Comparison of ENCODE assay signal across 13 cellular contexts in the genomic region with DNA sequence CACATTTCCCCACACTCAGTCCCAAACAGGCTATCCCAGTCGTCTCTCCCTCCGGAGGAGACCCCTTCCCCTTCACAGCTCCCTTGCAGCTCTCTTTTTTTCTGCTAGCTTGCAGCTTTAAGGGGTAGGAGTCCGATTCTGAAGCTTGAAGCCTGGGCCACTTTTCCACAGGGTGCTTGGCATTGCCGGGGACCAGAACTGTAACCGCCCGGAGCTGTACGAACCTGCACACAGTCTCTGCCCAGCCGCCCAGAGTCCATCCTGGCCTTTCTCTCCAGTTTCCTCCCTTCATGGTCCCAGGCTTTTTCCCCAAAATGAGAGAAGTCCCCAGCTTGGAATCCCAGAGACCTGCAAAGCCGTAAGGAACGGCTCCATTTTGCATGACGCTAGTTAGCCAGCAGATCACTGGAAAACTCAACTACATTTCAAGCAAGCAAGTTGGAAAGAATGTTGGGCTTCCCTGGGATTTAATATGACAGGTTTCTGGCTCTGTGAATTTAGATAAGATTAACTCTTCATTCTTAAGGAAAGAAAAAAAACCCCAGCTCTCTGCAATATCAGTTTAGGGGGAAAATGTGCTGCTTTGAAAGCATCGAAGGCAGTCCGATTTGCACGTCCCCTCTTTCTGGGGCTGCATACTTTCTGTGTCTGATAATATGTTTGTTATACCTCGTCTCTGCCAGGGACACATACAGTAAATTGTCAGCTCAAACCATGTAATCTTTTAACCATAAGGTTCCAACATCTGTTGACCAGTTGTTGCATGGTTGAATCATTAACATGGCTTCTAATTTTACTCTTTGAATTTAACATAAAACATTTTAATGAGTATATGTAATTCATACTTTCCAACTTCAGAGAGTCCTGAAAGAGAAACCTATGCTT.
DNase-seq lines count a peak whose midpoint lies in the region; ATAC-seq, FAIRE-seq and TF ChIP-seq lines count a peak whose summit lies in the region.
"Had no signal": no experiment of that assay in that cellular context is flagged by ENCODE, and none has a peak within 500 bp of the region (broad histone marks: within the 10 kb centered on the region; RNA-seq: fewer than 3 reads in every experiment).

No MANE protein-coding gene starts in this region.

- TF ChIP-seq CTCF in left lung (IDR thresholded peaks at IDR 0.05) (no peak), suprapubic skin (IDR thresholded peaks at IDR 0.05) (no peak)

- no peaks in the 10 kb centered on the region for H3K9me3 ChIP-seq in left lung
- H3K9me3 ChIP-seq in suprapubic skin, result no peaks in the 10 kb centered on the region
- H3K9me3 ChIP-seq: testis had no signal

- H3K27me3 ChIP-seq in left lung, result no peaks in the 10 kb centered on the region
- H3K27me3 ChIP-seq in suprapubic skin, result no peaks in the 10 kb centered on the region
- H3K27me3 ChIP-seq: testis had no signal

- H3K27ac ChIP-seq in left lung (peak overlapping the region; percentile 13 to 72), suprapubic skin (peak overlapping the region; percentile 78)

- CTCF ChIA-PET in HEK293T (lab: Yijun Ruan, JAX), result interaction anchor here (0.6 kb wide), 1 partner anchor 322 kb away, joined by 3 read pairs; no protein-coding TSS in a partner anchor

- H3K36me3 ChIP-seq in left lung (no peaks in the 10 kb centered on the region), suprapubic skin (no peaks in the 10 kb centered on the region)

- no peak for TF ChIP-seq EP300 in suprapubic skin (IDR thresholded peaks at IDR 0.05)

- intact Hi-C loops in left lung (cut with DNase I), result no loop called here

- H3K4me1 ChIP-seq in left lung (no peaks in the 10 kb centered on the region), suprapubic skin (peaks cover 36% of the 10 kb centered on the region)

- no peak overlapping the region for H3K4me3 ChIP-seq in left lung
- peak overlapping the region; percentile 25 for H3K4me3 ChIP-seq in suprapubic skin
- H3K4me3 ChIP-seq: testis had no signal

- ATAC-seq in left lung, result no peak

- no peak for TF ChIP-seq POLR2A in suprapubic skin (IDR thresholded peaks at IDR 0.05)

- peak; percentile 96 for FAIRE-seq in endometrium (lab: Jason Lieb, UNC)
- FAIRE-seq: GM12892 had no signal

- POLR2A ChIA-PET in HEK293T (lab: Yijun Ruan, JAX), result no interaction called here

- DNase-seq in HS-5 (ENCODE audit: low read depth), result peak; percentile 24
- DNase-seq in left lung, result no peak
- DNase-seq in suprapubic skin (ENCODE audit: low spot score in 2 of 2), result no peak
- DNase-seq in SKM-1 (lab: John Stamatoyannopoulos, UW; ENCODE audit: unreplicated experiment), result no peak
- no peak for DNase-seq in COLO668 (lab: John Stamatoyannopoulos, UW; ENCODE audit: unreplicated experiment)
- no peak for DNase-seq in HEK293T (ENCODE audit: extremely low spot score)
- DNase-seq in NCI-H1417 (lab: John Stamatoyannopoulos, UW), result no peak
- DNase-seq: islet precursor cell; NCI-H2029; NK-92 treated with Interleukin-12 subunit alpha and Interleukin-12 subunit beta, amount 100 ng/mL, for 24 hours; testis had no signal

- 61% methylated on average over 15 of the region's 15 CpGs for WGBS in suprapubic skin

TF ChIP-seq in HEK293T, 16 proteins besides CTCF, POLR2A, EP300 and RAD21:
- TF ChIP-seq BHLHE40 (IDR thresholded peaks at IDR 0.05; ENCODE audit: borderline replicate concordance) (no peak), L3MBTL2 (conservative IDR thresholded peaks at IDR 0.05) (no peak), SP1 (IDR thresholded peaks at IDR 0.05) (no peak), TARDBP (IDR thresholded peaks at IDR 0.05) (no peak), FOXM1 (IDR thresholded peaks at IDR 0.05; ENCODE audit: borderline replicate concordance) (no peak), NFRKB (IDR thresholded peaks at IDR 0.05) (no peak), ZNF384 (IDR thresholded peaks at IDR 0.05) (no peak), LEF1 (IDR thresholded peaks at IDR 0.05; ENCODE audit: borderline replicate concordance) (no peak), CTBP1 (IDR thresholded peaks at IDR 0.05; ENCODE audit: borderline replicate concordance) (no peak)
